Comparison of ENCODE assay signal across 1 cellular context in the genomic region with DNA sequence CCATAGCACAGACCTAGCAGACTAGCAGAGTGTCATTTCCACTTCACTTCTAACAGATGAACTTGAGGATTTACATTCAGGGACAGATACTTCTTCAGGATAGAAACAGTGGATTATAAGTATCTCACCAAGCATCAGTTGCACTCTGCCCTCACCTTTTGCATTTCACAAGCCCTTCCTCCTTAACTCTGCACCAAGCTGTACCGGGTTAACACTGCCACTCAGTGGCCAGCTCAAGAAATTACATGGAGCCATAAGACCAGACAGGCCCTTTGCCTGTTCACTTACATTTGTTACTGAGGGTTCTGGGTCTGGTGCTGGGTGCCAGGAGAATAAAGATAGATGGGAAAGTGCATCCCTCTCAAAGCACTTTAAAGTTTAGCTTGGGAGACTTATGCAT.
TF ChIP-seq lines count a peak whose summit lies in the region.

No MANE protein-coding gene starts in this region.

TF ChIP-seq in K562, 482 proteins besides CTCF, POLR2A, EP300 and RAD21 (continued from another document):
- no peak for TF ChIP-seq MYC (IDR thresholded peaks at IDR 0.05; ENCODE audit: low read depth, low read length)
- no peak for TF ChIP-seq MYC (CRISPR knock-in tag; IDR thresholded peaks at IDR 0.05; ENCODE audit: borderline replicate concordance, low read depth)
- no peak for TF ChIP-seq NUFIP1 (IDR thresholded peaks at IDR 0.05; ENCODE audit: partially characterized antibody)
- TF ChIP-seq ZNF507 (tag; conservative IDR thresholded peaks at IDR 0.05), result no peak
- TF ChIP-seq TCF15 (CRISPR knock-in tag; IDR thresholded peaks at IDR 0.05), result no peak
- peak; percentile 76; the same call in 1 of the 2 replicates for TF ChIP-seq TRIM28 (IDR thresholded peaks at IDR 0.05)
- peak in 1 of 2 experiments; percentile 90; a peak in 2 of 3 replicates for TF ChIP-seq CBX3 (IDR thresholded peaks at IDR 0.05; ENCODE audit: borderline replicate concordance in 1 of 2, low read length in 2 of 2)
- TF ChIP-seq KAT8 (IDR thresholded peaks at IDR 0.05; ENCODE audit: low read depth), result no peak
- TF ChIP-seq, protein P1, sequence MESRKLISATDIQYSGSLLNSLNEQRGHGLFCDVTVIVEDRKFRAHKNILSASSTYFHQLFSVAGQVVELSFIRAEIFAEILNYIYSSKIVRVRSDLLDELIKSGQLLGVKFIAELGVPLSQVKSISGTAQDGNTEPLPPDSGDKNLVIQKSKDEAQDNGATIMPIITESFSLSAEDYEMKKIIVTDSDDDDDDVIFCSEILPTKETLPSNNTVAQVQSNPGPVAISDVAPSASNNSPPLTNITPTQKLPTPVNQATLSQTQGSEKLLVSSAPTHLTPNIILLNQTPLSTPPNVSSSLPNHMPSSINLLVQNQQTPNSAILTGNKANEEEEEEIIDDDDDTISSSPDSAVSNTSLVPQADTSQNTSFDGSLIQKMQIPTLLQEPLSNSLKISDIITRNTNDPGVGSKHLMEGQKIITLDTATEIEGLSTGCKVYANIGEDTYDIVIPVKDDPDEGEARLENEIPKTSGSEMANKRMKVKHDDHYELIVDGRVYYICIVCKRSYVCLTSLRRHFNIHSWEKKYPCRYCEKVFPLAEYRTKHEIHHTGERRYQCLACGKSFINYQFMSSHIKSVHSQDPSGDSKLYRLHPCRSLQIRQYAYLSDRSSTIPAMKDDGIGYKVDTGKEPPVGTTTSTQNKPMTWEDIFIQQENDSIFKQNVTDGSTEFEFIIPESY (CRISPR knock-in tag; IDR thresholded peaks at IDR 0.05), result no peak
- TF ChIP-seq POLR2AphosphoS2 (IDR thresholded peaks at IDR 0.05; ENCODE audit: low read length), result no peak
- peak; percentile 78 for TF ChIP-seq CBX1 (IDR thresholded peaks at IDR 0.05; ENCODE audit: low read depth)
- TF ChIP-seq TAF9B (IDR thresholded peaks at IDR 0.05; ENCODE audit: partially characterized antibody), result no peak
